Comparison of ENCODE assay signal across 8 cellular contexts in the genomic region with DNA sequence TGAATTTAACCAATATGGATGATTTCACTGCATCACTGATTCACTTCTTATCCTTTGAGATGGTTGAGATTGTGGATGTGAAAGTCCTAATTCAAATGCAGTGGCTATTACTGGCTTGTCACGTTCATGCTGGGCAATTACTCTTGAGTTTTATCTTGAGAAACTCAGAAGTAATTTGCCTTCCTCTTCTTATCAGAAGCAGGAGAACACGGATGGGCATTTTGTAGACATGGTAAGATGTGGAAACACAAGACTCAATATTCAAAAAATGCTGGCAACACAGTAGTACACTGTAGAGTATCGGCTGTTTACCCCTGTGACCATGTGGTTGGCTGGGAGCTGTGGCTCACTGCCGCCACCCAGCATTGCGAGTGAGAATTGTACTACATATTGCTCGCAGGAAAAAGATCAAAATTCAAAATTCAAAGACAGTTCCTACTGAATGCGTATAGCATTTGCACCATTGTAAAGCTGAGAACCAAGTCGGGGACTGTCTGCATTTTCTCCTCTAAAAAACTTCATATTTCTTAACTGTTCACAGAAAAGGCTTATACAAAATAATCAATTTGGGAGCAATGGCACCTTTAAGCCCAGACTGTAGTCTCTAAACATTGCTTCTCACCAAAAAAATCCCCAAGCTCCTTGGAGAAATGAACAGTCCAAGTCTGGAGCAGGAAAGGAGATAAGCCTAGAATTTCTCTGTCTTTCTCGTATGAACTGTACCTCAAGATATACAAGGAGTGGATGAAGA.
DNase-seq lines count a peak whose midpoint lies in the region; ATAC-seq and TF ChIP-seq lines count a peak whose summit lies in the region.

No MANE protein-coding gene starts in this region.

- 63 to 66% methylated on average over 9 of the region's 9 CpGs for WGBS in testis, 2 donors

- DNase-seq in GM10248 (ENCODE audit: extremely low spot score) (peak; percentile 58), dorsolateral prefrontal cortex (peak in 4 of 10 donors; percentile 10 to 51 (median 35)), naive B cell (peak; percentile 55), testis (peak; percentile 41), ureter (ENCODE audit: low spot score) (no peak)
- DNase-seq in activated CD4-positive, CD25-positive, alpha-beta regulatory T cell treated with anti-CD3 and anti-CD28 coated beads, Interleukin-2, amount 50 U/mL, for 16 hours (ENCODE audit: low read depth, low spot score) = peak; percentile 13

- POLR2A ChIA-PET in GM10248 (lab: Yijun Ruan, JAX) = no interaction called here

- H3K27ac Mint-ChIP-seq in IgD-negative memory B cell (peak overlapping the region in 1 of 3 donors; percentile 29), naive B cell (peak overlapping the region in 3 of 6 donors; percentile 30 to 75 (median 57))

- TF ChIP-seq CTCF in GM10248 (IDR thresholded peaks at IDR 0.05; ENCODE audit: control extremely low read depth, extremely low read depth, low read depth, missing control alignments) = peak; percentile 86
- peak; percentile 18 to 85 (median 64) for TF ChIP-seq CTCF in dorsolateral prefrontal cortex (IDR thresholded peaks at IDR 0.05 in 54 of 56, conservative IDR thresholded peaks at IDR 0.05 in 2 of 56; ENCODE audit: low read depth in 1 of 56, partially characterized antibody in 56 of 56)
- TF ChIP-seq CTCF in testis (IDR thresholded peaks at IDR 0.05) = peak; percentile 8 to 30 (median 23)

- no peaks in the 10 kb centered on the region for H3K4me1 ChIP-seq in testis

- TF ChIP-seq POLR2A in testis (IDR thresholded peaks at IDR 0.05) = no peak

- H3K36me3 Mint-ChIP-seq in IgD-negative memory B cell (no peaks in the 10 kb centered on the region), naive B cell (no peaks in the 10 kb centered on the region)

- H3K9me3 Mint-ChIP-seq in IgD-negative memory B cell = no peaks in the 10 kb centered on the region
- no peaks in the 10 kb centered on the region for H3K9me3 Mint-ChIP-seq in naive B cell

- H3K4me1 Mint-ChIP-seq in IgD-negative memory B cell (peaks cover 6 to 10% (median 7%) of the 10 kb centered on the region in 3 donors), naive B cell (peaks cover 6 to 10% (median 7%) of the 10 kb centered on the region in 3 donors)

- H3K36me3 ChIP-seq in testis (ENCODE audit: low read depth, missing control alignments) = no peaks in the 10 kb centered on the region

- intact Hi-C loops in dorsolateral prefrontal cortex (cut with DNase I) = loop anchor here in 1 of 2 donors (2.0 to 10.0 kb wide), 4 partner anchors 56 to 238 kb away; no protein-coding TSS in a partner anchor
- intact Hi-C loops in testis (cut with DNase I; ENCODE audit: low total_unique reads) = no loop called here

- ATAC-seq in GM21529 (IDR thresholded peaks at IDR 0.05; ENCODE audit: unreplicated experiment) (peak; percentile 99), naive B cell (ENCODE audit: low read depth in 2 of 2) (peak; percentile 98 to 99)

- H3K27ac ChIP-seq in dorsolateral prefrontal cortex (peak overlapping the region in 1 of 59 donors; percentile 0), testis (no peak overlapping the region)

- H3K4me3 ChIP-seq in dorsolateral prefrontal cortex (peak overlapping the region in 3 of 59 donors; percentile 1 to 21 (median 19)), testis (no peak overlapping the region)

- no peaks in the 10 kb centered on the region for H3K27me3 Mint-ChIP-seq in IgD-negative memory B cell
- no peaks in the 10 kb centered on the region for H3K27me3 Mint-ChIP-seq in naive B cell

- H3K27me3 ChIP-seq in dorsolateral prefrontal cortex (peaks cover 0 to 7% (median 0%) of the 10 kb centered on the region in 45 donors), testis (no peaks in the 10 kb centered on the region)

- H3K9me3 ChIP-seq in testis = no peaks in the 10 kb centered on the region

- H3K4me3 Mint-ChIP-seq in IgD-negative memory B cell (peak overlapping the region in 3 of 4 donors; percentile 50 to 90 (median 63)), naive B cell (peak overlapping the region in 7 of 8 donors; percentile 50 to 82 (median 72))

- CTCF ChIA-PET in GM10248 (lab: Yijun Ruan, JAX) = interaction anchor here (0.6 to 4.2 kb wide), 34 partner anchors 12 to 318 kb away, joined by 3 to 60 read pairs (median 4); no protein-coding TSS in a partner anchor

Comparison
In these comparisons a context has a peak if more than half of its experiments do, and no peak if none do; other contexts are left out.
1. CTCF ChIP-seq: peak in every context shown above with its lines; median percentile 86 in GM10248; 64 in dorsolateral prefrontal cortex; 23 in testis.